In the genomic region with DNA sequence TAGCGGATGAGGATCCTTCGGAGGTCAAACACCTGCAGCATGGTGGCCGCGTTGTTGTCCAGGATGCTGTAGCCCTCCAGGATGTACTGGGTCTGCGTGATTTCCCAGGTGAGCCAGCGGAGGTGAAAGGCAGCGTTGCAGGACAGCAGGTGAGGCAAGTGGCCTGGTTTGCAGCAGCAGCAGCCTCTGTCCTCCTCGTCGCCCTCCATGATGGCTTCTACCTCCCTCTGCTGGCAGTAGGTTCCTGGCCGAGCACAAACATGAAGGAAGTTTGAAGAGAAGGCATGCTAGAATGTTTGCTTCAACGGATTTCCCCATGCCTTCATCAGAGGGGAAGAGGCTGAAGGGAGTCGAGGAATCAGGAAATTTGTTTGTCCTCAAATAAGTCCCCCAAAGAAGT, we compare ENCODE assay signal across 8 cellular contexts.
DNase-seq lines count a peak whose midpoint lies in the region; ATAC-seq and TF ChIP-seq lines count a peak whose summit lies in the region.

No MANE protein-coding gene starts in this region.

- intact Hi-C loops in Calu3 (cut with micrococcal nuclease; ENCODE audit: unreplicated experiment) = loop anchor here (5.0 kb wide), 1 partner anchor 393 kb away; a partner anchor contains a TSS
- intact Hi-C loops in stomach (cut with DNase I; ENCODE audit: low total_unique reads) = loop anchor here (10.0 kb wide), 1 partner anchor 390 kb away; a partner anchor contains a TSS

- TF ChIP-seq CTCF in Calu3 (IDR thresholded peaks at IDR 0.05; ENCODE audit: unreplicated experiment) = no peak
- TF ChIP-seq CTCF in stomach (IDR thresholded peaks at IDR 0.05) = peak in 5 of 7 experiments; percentile 30 to 56 (median 45)

- H3K36me3 Mint-ChIP-seq in Calu3 (ENCODE audit: insufficient read depth, unreplicated experiment) = peaks cover 5% of the 10 kb centered on the region
- no peaks in the 10 kb centered on the region for H3K36me3 Mint-ChIP-seq in activated CD8-positive, alpha-beta memory T cell treated with anti-CD3 and anti-CD28 coated beads, Interleukin-2, amount 10 ng/mL, durations not matched to agents 7 days and 5 days

- H3K9me3 ChIP-seq in stomach = no peaks in the 10 kb centered on the region

- BruUV-seq in Calu3 (replicated peaks; lab: Mats Ljungman, UMichigan) = no TSS peak

- TF ChIP-seq EP300 in stomach (IDR thresholded peaks at IDR 0.05) = no peak

- no peak overlapping the region for H3K4me3 Mint-ChIP-seq in Calu3 (ENCODE audit: low read depth, unreplicated experiment)
- H3K4me3 Mint-ChIP-seq in activated CD8-positive, alpha-beta memory T cell treated with anti-CD3 and anti-CD28 coated beads, Interleukin-2, amount 10 ng/mL, durations not matched to agents 7 days and 5 days = no peak overlapping the region

- H3K27me3 Mint-ChIP-seq in Calu3 (ENCODE audit: unreplicated experiment) = no peaks in the 10 kb centered on the region
- H3K27me3 Mint-ChIP-seq in activated CD8-positive, alpha-beta memory T cell treated with anti-CD3 and anti-CD28 coated beads, Interleukin-2, amount 10 ng/mL, durations not matched to agents 7 days and 5 days = no peaks in the 10 kb centered on the region

- no peak for ATAC-seq in GM18520 (IDR thresholded peaks at IDR 0.05; ENCODE audit: unreplicated experiment)
- ATAC-seq in activated CD8-positive, alpha-beta memory T cell treated with anti-CD3 and anti-CD28 coated beads, Interleukin-2, amount 10 ng/mL, durations not matched to agents 7 days and 5 days = no peak

- no peak overlapping the region for H3K27ac ChIP-seq in stomach

- no peak overlapping the region for H3K27ac Mint-ChIP-seq in Calu3 (ENCODE audit: unreplicated experiment)
- no peak overlapping the region for H3K27ac Mint-ChIP-seq in activated CD8-positive, alpha-beta memory T cell treated with anti-CD3 and anti-CD28 coated beads, Interleukin-2, amount 10 ng/mL, durations not matched to agents 7 days and 5 days

- WGBS in stomach, 5 donors = 58 to 70% (median 63%) methylated on average over 12 of the region's 12 CpGs

- H3K36me3 ChIP-seq in stomach = no peaks in the 10 kb centered on the region

- peaks cover 15% of the 10 kb centered on the region for H3K4me1 Mint-ChIP-seq in Calu3 (ENCODE audit: low read depth, unreplicated experiment)
- peaks cover 2% of the 10 kb centered on the region for H3K4me1 Mint-ChIP-seq in activated CD8-positive, alpha-beta memory T cell treated with anti-CD3 and anti-CD28 coated beads, Interleukin-2, amount 10 ng/mL, durations not matched to agents 7 days and 5 days

- DNase-seq in Calu3 = peak; percentile 28
- DNase-seq in HT1080 (ENCODE audit: low read depth) = peak; percentile 20
- DNase-seq in SK-N-DZ (ENCODE audit: low spot score) = peak; percentile 72
- peak; percentile 28 for DNase-seq in glomerular visceral epithelial cell (ENCODE audit: extremely low spot score)
- DNase-seq in stomach = peak; percentile 63
- no peak for DNase-seq in NCI-H2081 treated with DMSO at 0.1 percent for 48 hours (lab: John Stamatoyannopoulos, UW)
- no peak for DNase-seq in activated CD8-positive, alpha-beta memory T cell treated with anti-CD3 and anti-CD28 coated beads, Interleukin-2, amount 10 ng/mL, durations not matched to agents 7 days and 5 days

- CTCF ChIA-PET in Calu3 (lab: Charles Lee) = interaction anchor here (1.1 kb wide), 1 partner anchor 397 kb away, joined by 3 read pairs; no protein-coding TSS in a partner anchor
- CTCF ChIA-PET in activated CD8-positive, alpha-beta memory T cell treated with anti-CD3 and anti-CD28 coated beads, Interleukin-2, amount 10 ng/mL, durations not matched to agents 7 days and 5 days (lab: Charles Lee) = no interaction called here

- no peak for TF ChIP-seq POLR2A in stomach (IDR thresholded peaks at IDR 0.05)

- H3K9me3 Mint-ChIP-seq in Calu3 (ENCODE audit: low read depth, unreplicated experiment) = no peaks in the 10 kb centered on the region
- H3K9me3 Mint-ChIP-seq in activated CD8-positive, alpha-beta memory T cell treated with anti-CD3 and anti-CD28 coated beads, Interleukin-2, amount 10 ng/mL, durations not matched to agents 7 days and 5 days (ENCODE audit: low read depth) = no peaks in the 10 kb centered on the region

- peaks cover 2 to 11% (median 8%) of the 10 kb centered on the region in 4 donors for H3K4me1 ChIP-seq in stomach

- H3K27me3 ChIP-seq in stomach = no peaks in the 10 kb centered on the region

- no peak overlapping the region for H3K4me3 ChIP-seq in stomach

Comparison
In these comparisons a context has a peak if more than half of its experiments do, and no peak if none do; other contexts are left out.
1. DNase-seq: peak in Calu3 (single experiment), HT1080 (single experiment), SK-N-DZ (single experiment), glomerular visceral epithelial cell (single experiment) and stomach (single experiment); none in NCI-H2081 treated with DMSO at 0.1 percent for 48 hours (single experiment) and activated CD8-positive, alpha-beta memory T cell treated with anti-CD3 and anti-CD28 coated beads, Interleukin-2, amount 10 ng/mL, durations not matched to agents 7 days and 5 days (single experiment).